ENCODE assay signal across 1 cellular context in genomic region chr3:12689997-12690711, GRCh38.
TF ChIP-seq lines count a peak whose summit lies in the region.

No MANE protein-coding gene starts in this region.

TF ChIP-seq in GM12878, 131 proteins besides CTCF, POLR2A, EP300 and RAD21:
- TF ChIP-seq, protein P1, sequence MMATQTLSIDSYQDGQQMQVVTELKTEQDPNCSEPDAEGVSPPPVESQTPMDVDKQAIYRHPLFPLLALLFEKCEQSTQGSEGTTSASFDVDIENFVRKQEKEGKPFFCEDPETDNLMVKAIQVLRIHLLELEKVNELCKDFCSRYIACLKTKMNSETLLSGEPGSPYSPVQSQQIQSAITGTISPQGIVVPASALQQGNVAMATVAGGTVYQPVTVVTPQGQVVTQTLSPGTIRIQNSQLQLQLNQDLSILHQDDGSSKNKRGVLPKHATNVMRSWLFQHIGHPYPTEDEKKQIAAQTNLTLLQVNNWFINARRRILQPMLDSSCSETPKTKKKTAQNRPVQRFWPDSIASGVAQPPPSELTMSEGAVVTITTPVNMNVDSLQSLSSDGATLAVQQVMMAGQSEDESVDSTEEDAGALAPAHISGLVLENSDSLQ (IDR thresholded peaks at IDR 0.05) = peak; percentile 31; the same call in 1 of the 2 replicates
- no peak for TF ChIP-seq STAT3 (IDR thresholded peaks at IDR 0.05; ENCODE audit: low read depth, low read length)
TF ChIP-seq in GM12878: peak in this region for 1.
